ENCODE assay signal across 23 cellular contexts in genomic region chr7:17996442-17997223, GRCh38. TPM values are rescaled to one million over a fixed set of nuclear protein-coding genes. Genes with fewer than 3 reads are reported as not detected.
DNase-seq lines count a peak whose midpoint lies in the region; ATAC-seq and TF ChIP-seq lines count a peak whose summit lies in the region.
"Had no signal": no experiment of that assay in that cellular context is flagged by ENCODE, and none has a peak within 500 bp of the region (broad histone marks: within the 10 kb centered on the region; RNA-seq: fewer than 3 reads in every experiment).

No MANE protein-coding gene starts in this region.

- H3K4me3 ChIP-seq in heart right ventricle (no peak overlapping the region), PC-9 (no peak overlapping the region)
- H3K4me3 ChIP-seq: BLaER1, GM23248, HAP-1 had no signal

- H3K9me2 ChIP-seq in PC-9 (ENCODE audit: insufficient read depth): no peaks in the 10 kb centered on the region
- H3K9me2 ChIP-seq: SK-N-SH had no signal

- H4K20me1 ChIP-seq in PC-9 (ENCODE audit: insufficient read depth): no peaks in the 10 kb centered on the region
- H4K20me1 ChIP-seq: BLaER1 had no signal

- H3K4me2 ChIP-seq in PC-9: no peak overlapping the region
- H3K4me2 ChIP-seq: BLaER1, SK-N-SH had no signal

- H3K27ac ChIP-seq in heart right ventricle (peak overlapping the region in 2 of 10 donors; percentile 2 to 39), PC-9 (no peak overlapping the region)
- H3K27ac ChIP-seq: BLaER1, GM23248 had no signal

- H3K36me3 Mint-ChIP-seq in stimulated activated naive B cell treated with anti-CD40 and anti-IgM and Interleukin-4, amounts not matched to agents 10 μg/mL and 1 μg/mL and 100 μg/mL, for 72 hours: peaks cover 2 to 5% of the 10 kb centered on the region in 2 donors
- H3K36me3 Mint-ChIP-seq: CD8-positive, alpha-beta T cell had no signal

- CTCF ChIA-PET in PC-9 (lab: Charles Lee): interaction anchor here (0.6 kb wide), 1 partner anchor 1105 kb away, joined by 4 read pairs; no protein-coding TSS in a partner anchor

- H3K9me3 Mint-ChIP-seq in stimulated activated naive B cell treated with anti-CD40 and anti-IgM and Interleukin-4, amounts not matched to agents 10 μg/mL and 1 μg/mL and 100 μg/mL, for 72 hours: peaks cover 3 to 10% of the 10 kb centered on the region in 2 donors

- no peak for TF ChIP-seq CTCF in heart right ventricle (IDR thresholded peaks at IDR 0.05)
- no peak for TF ChIP-seq CTCF in PC-9 (conservative IDR thresholded peaks at IDR 0.05)
- TF ChIP-seq CTCF in GM10266 (IDR thresholded peaks at IDR 0.05; ENCODE audit: control insufficient read depth, insufficient read depth, low read depth, missing control alignments): no peak

- WGBS in heart right ventricle, 2 donors: 2 to 18% methylated on average over 1 of the region's 1 CpG

- peak overlapping the region; percentile 16; the same call in 1 of the 2 replicates for H2AFZ ChIP-seq in PC-9
- H2AFZ ChIP-seq: GM23248 had no signal

- DNase-seq in heart right ventricle: no peak
- no peak for DNase-seq in cardiac septum (ENCODE audit: low spot score)
- peak; percentile 10 for DNase-seq in NCI-H1105 (lab: John Stamatoyannopoulos, UW)
- DNase-seq in PC-9: no peak
- no peak for DNase-seq in stimulated activated naive B cell treated with anti-CD40 and anti-IgM and Interleukin-4, amounts not matched to agents 10 μg/mL and 1 μg/mL and 100 μg/mL, for 72 hours
- no peak for DNase-seq in hippocampal formation (lab: John Stamatoyannopoulos, UW)
- DNase-seq in GM10266 (ENCODE audit: extremely low spot score): no peak
- DNase-seq in activated CD8-positive, alpha-beta memory T cell treated with anti-CD3 and anti-CD28 coated beads, Interleukin-2, amount 50 U/mL, for 48 hours: no peak
- DNase-seq: CD8-positive, alpha-beta T cell; DMS53; GM23248; Kasumi-1; NCI-H1092 treated with DMSO at 0.1 percent for 48 hours; NCI-H1694; NCI-H345; NCI-H524 treated with DMSO at 0.1 percent for 48 hours; NK-92 treated with Interleukin-12 subunit alpha and Interleukin-12 subunit beta, amount 100 ng/mL, for 24 hours; SHP77; SK-N-SH had no signal

- peak in 5 of 8 donors; percentile 53 to 71 (median 64) for ATAC-seq in heart right ventricle
- peak; percentile 65 to 82 for ATAC-seq in stimulated activated naive B cell treated with anti-CD40 and anti-IgM and Interleukin-4, amounts not matched to agents 10 μg/mL and 1 μg/mL and 100 μg/mL, for 72 hours (replicated peaks)
- ATAC-seq: CD8-positive, alpha-beta T cell had no signal

- no TSS peak for BruUV-seq in PC-9 (replicated peaks; lab: Mats Ljungman, UMichigan)

- H3K27ac Mint-ChIP-seq in stimulated activated naive B cell treated with anti-CD40 and anti-IgM and Interleukin-4, amounts not matched to agents 10 μg/mL and 1 μg/mL and 100 μg/mL, for 72 hours: no peak overlapping the region
- H3K27ac Mint-ChIP-seq: CD8-positive, alpha-beta T cell had no signal

- H3K9me3 ChIP-seq in heart right ventricle: peaks cover 0 to 12% (median 0%) of the 10 kb centered on the region in 11 donors
- H3K9me3 ChIP-seq in PC-9 (ENCODE audit: insufficient read depth, low read depth): no peaks in the 10 kb centered on the region
- H3K9me3 ChIP-seq: HAP-1 had no signal

- intact Hi-C loops in heart right ventricle (cut with DNase I): loop anchor here in 1 of 10 donors (10.0 kb wide), 1 partner anchor 348 kb away; no protein-coding TSS in a partner anchor
- intact Hi-C loops in cardiac septum (cut with DNase I): no loop called here
- intact Hi-C loops in PC-9 (cut with micrococcal nuclease; ENCODE audit: unreplicated experiment): no loop called here

- H3K4me1 ChIP-seq in heart right ventricle (peaks cover 0 to 6% (median 0%) of the 10 kb centered on the region in 9 donors), PC-9 (replicated peaks; ENCODE audit: insufficient read depth) (no peaks in the 10 kb centered on the region)
- H3K4me1 ChIP-seq: BLaER1, HAP-1 had no signal

- H3K27me3 ChIP-seq in heart right ventricle (no peaks in the 10 kb centered on the region), PC-9 (ENCODE audit: insufficient read depth, low read depth) (no peaks in the 10 kb centered on the region)
- H3K27me3 ChIP-seq: BLaER1 had no signal

- H3K36me3 ChIP-seq in heart right ventricle: no peaks in the 10 kb centered on the region
- H3K36me3 ChIP-seq in PC-9 (ENCODE audit: low read depth): no peaks in the 10 kb centered on the region
- H3K36me3 ChIP-seq: BLaER1, HAP-1 had no signal

- H3K4me1 Mint-ChIP-seq in stimulated activated naive B cell treated with anti-CD40 and anti-IgM and Interleukin-4, amounts not matched to agents 10 μg/mL and 1 μg/mL and 100 μg/mL, for 72 hours: no peaks in the 10 kb centered on the region

- H3F3A ChIP-seq in PC-9 (ENCODE audit: insufficient read depth, low read depth): no peaks in the 10 kb centered on the region

- H3K79me2 ChIP-seq in PC-9 (ENCODE audit: low read depth): no peaks in the 10 kb centered on the region

- H3K27me3 Mint-ChIP-seq in stimulated activated naive B cell treated with anti-CD40 and anti-IgM and Interleukin-4, amounts not matched to agents 10 μg/mL and 1 μg/mL and 100 μg/mL, for 72 hours: peaks cover 6 to 15% of the 10 kb centered on the region in 2 donors

- POLR2A ChIA-PET in PC-9 (lab: Charles Lee; ENCODE audit: unreplicated experiment): interaction anchor here (0.7 kb wide), 1 partner anchor 558 kb away, joined by 3 read pairs; no protein-coding TSS in a partner anchor

- H3K4me3 Mint-ChIP-seq in stimulated activated naive B cell treated with anti-CD40 and anti-IgM and Interleukin-4, amounts not matched to agents 10 μg/mL and 1 μg/mL and 100 μg/mL, for 72 hours: no peak overlapping the region
- H3K4me3 Mint-ChIP-seq: CD8-positive, alpha-beta T cell had no signal

RNA-seq across cellular contexts. Expression of gene PRPS1L1, which starts 31.0 kb away (rescaled TPM):
- total RNA-seq in heart right ventricle: not detected
- not detected for polyA plus RNA-seq in heart right ventricle
- total RNA-seq in cardiac septum: not detected
- total RNA-seq in PC-9 (2021): not detected in 2 replicates
- total RNA-seq: A673; CD8-positive, alpha-beta T cell; GM23248; HT-29 had no signal
- polyA plus RNA-seq: GM23248, SK-N-SH had no signal

RNA-seq across cellular contexts. Expression of gene SNX13, which starts 56.3 kb away (rescaled TPM):
- 10 to 100 TPM; 40.6 to 57.7 (median 46.3) TPM for total RNA-seq in heart right ventricle
- polyA plus RNA-seq in heart right ventricle: 10 to 100 TPM in 1 of 2 donors, 1 to 10 TPM in 1; 7.1 to 11.8 TPM
- 48.8 TPM for total RNA-seq in cardiac septum
- 48.8 and 56.3 TPM in 2 replicates for total RNA-seq in PC-9 (2021)
